14 cellular contexts compared by ENCODE assay signal in the genomic region with DNA sequence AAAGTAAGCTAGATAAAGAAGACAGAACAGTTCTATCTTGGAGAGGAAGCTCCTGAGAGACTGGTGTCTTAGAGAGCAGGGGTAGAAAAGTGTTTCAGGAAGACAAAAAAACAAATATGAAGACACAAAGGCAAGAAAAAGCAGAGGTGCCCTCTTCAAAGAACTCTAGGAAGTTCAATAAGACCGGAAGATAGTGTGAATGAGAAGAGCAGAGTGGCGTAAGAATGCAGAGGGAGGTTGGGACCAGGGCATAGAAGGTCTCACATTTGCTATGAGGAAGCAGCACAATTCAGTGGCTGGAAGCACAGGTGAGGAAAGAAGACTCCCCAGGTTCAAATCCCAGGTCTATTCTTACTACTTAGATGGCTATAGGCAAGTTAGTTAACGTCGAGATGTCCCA. TPM values are rescaled to one million over a fixed set of nuclear protein-coding genes. Genes with fewer than 3 reads are reported as not detected.
A peak's percentile ranks its signal among the peaks of the same experiment; 100 is the strongest.
DNase-seq lines count a peak whose midpoint lies in the region; ATAC-seq and TF ChIP-seq lines count a peak whose summit lies in the region.
"Had no signal": no experiment of that assay in that cellular context is flagged by ENCODE, and none has a peak within 500 bp of the region (broad histone marks: within the 10 kb centered on the region; RNA-seq: fewer than 3 reads in every experiment).

No MANE protein-coding gene starts in this region.

- TF ChIP-seq CTCF in WTC11 (IDR thresholded peaks at IDR 0.05) (no peak), mesothelial cell of epicardium (IDR thresholded peaks at IDR 0.05; ENCODE audit: unreplicated experiment) (no peak), testis (IDR thresholded peaks at IDR 0.05) (no peak), ascending aorta (IDR thresholded peaks at IDR 0.05) (no peak)

- no peak for ATAC-seq in activated naive CD4-positive, alpha-beta T cell treated with anti-CD3 and anti-CD28 coated beads, Interleukin-2, amount 50 U/mL, for 72 hours
- ATAC-seq in WTC11: no peak

- H3K27me3 Mint-ChIP-seq in activated naive CD4-positive, alpha-beta T cell treated with anti-CD3 and anti-CD28 coated beads for 36 hours (ENCODE audit: low read depth): no peaks in the 10 kb centered on the region
- H3K27me3 Mint-ChIP-seq in WTC11 (ENCODE audit: low read depth) (no peaks in the 10 kb centered on the region), mesothelial cell of epicardium (ENCODE audit: low read depth) (no peaks in the 10 kb centered on the region)

- H3K27ac Mint-ChIP-seq in activated naive CD4-positive, alpha-beta T cell treated with anti-CD3 and anti-CD28 coated beads, Interleukin-2, amount 50 U/mL, for 72 hours: peak overlapping the region; percentile 31 to 65
- no peak overlapping the region for H3K27ac Mint-ChIP-seq in activated naive CD4-positive, alpha-beta T cell treated with anti-CD3 and anti-CD28 coated beads for 36 hours
- H3K27ac Mint-ChIP-seq in WTC11 (peak overlapping the region; percentile 66), mesothelial cell of epicardium (peak overlapping the region; percentile 93)

- WGBS in testis, 2 donors: 86 to 94% methylated on average over 4 of the region's 4 CpGs

- DNase-seq in activated naive CD4-positive, alpha-beta T cell treated with anti-CD3 and anti-CD28 coated beads, Interleukin-2, amount 50 U/mL, for 72 hours (ENCODE audit: low spot score in 2 of 2): no peak
- DNase-seq in activated naive CD4-positive, alpha-beta T cell treated with anti-CD3 and anti-CD28 coated beads for 36 hours: no peak
- DNase-seq in WTC11 (ENCODE audit: low spot score) (no peak), mesothelial cell of epicardium (ENCODE audit: low spot score in 2 of 2, unreplicated experiment in 2 of 2) (no peak), testis (no peak), ascending aorta (ENCODE audit: low spot score in 2 of 2) (no peak)
- DNase-seq in activated CD8-positive, alpha-beta memory T cell treated with anti-CD3 and anti-CD28 coated beads for 24 hours: no peak
- no peak for DNase-seq in NK-92 treated with Interleukin-12 subunit alpha and Interleukin-12 subunit beta, amount 100 ng/mL, for 24 hours (lab: John Stamatoyannopoulos, UW)
- DNase-seq: DMS79 treated with DMSO at 0.1 percent for 48 hours; effector CD4-positive, alpha-beta T cell; MV-4-11; NCI-H2171 treated with DMSO at 0.1 percent for 48 hours; SHP77 treated with DMSO at 0.1 percent for 48 hours had no signal

- H3K9me3 Mint-ChIP-seq in activated naive CD4-positive, alpha-beta T cell treated with anti-CD3 and anti-CD28 coated beads, Interleukin-2, amount 50 U/mL, for 72 hours: no peaks in the 10 kb centered on the region
- no peaks in the 10 kb centered on the region for H3K9me3 Mint-ChIP-seq in activated naive CD4-positive, alpha-beta T cell treated with anti-CD3 and anti-CD28 coated beads for 36 hours
- no peaks in the 10 kb centered on the region for H3K9me3 Mint-ChIP-seq in WTC11
- no peaks in the 10 kb centered on the region for H3K9me3 Mint-ChIP-seq in mesothelial cell of epicardium

- H3K4me1 ChIP-seq in testis (peaks cover 61% of the 10 kb centered on the region), ascending aorta (peaks cover 4 to 38% of the 10 kb centered on the region in 2 donors)

- H3K36me3 ChIP-seq in testis (ENCODE audit: low read depth, missing control alignments) (no peaks in the 10 kb centered on the region), ascending aorta (peaks cover 0 to 6% of the 10 kb centered on the region in 2 donors)

- H3K27ac ChIP-seq in testis: peak overlapping the region; percentile 51 to 83
- peak overlapping the region in 1 of 2 donors; percentile 9 for H3K27ac ChIP-seq in ascending aorta

- POLR2A ChIA-PET in WTC11 (lab: Charles Lee): no interaction called here

- H3K27me3 ChIP-seq in testis (no peaks in the 10 kb centered on the region), ascending aorta (no peaks in the 10 kb centered on the region)

- CTCF ChIA-PET in activated naive CD4-positive, alpha-beta T cell treated with anti-CD3 and anti-CD28 coated beads for 36 hours (lab: Charles Lee): no interaction called here
- CTCF ChIA-PET in WTC11 (lab: Charles Lee): interaction anchor here (1.5 kb wide), 1 partner anchor 313 kb away, joined by 6 read pairs; no protein-coding TSS in a partner anchor

- peaks cover 89% of the 10 kb centered on the region for H3K4me1 Mint-ChIP-seq in activated naive CD4-positive, alpha-beta T cell treated with anti-CD3 and anti-CD28 coated beads for 36 hours (ENCODE audit: low read depth)
- H3K4me1 Mint-ChIP-seq in WTC11 (peaks cover 46% of the 10 kb centered on the region), mesothelial cell of epicardium (peaks cover 69% of the 10 kb centered on the region)

- peaks cover 8 to 41% of the 10 kb centered on the region in 2 donors for H3K36me3 Mint-ChIP-seq in activated naive CD4-positive, alpha-beta T cell treated with anti-CD3 and anti-CD28 coated beads, Interleukin-2, amount 50 U/mL, for 72 hours
- H3K36me3 Mint-ChIP-seq in activated naive CD4-positive, alpha-beta T cell treated with anti-CD3 and anti-CD28 coated beads for 36 hours (ENCODE audit: low read depth): peaks cover 25% of the 10 kb centered on the region
- H3K36me3 Mint-ChIP-seq in WTC11 (peaks cover 26% of the 10 kb centered on the region), mesothelial cell of epicardium (peaks cover 13% of the 10 kb centered on the region)

- no peaks in the 10 kb centered on the region for H3K9me3 ChIP-seq in testis
- no peaks in the 10 kb centered on the region for H3K9me3 ChIP-seq in ascending aorta

- intact Hi-C loops in activated naive CD4-positive, alpha-beta T cell treated with anti-CD3 and anti-CD28 coated beads for 36 hours (cut with micrococcal nuclease): no loop called here
- intact Hi-C loops in testis (cut with DNase I; ENCODE audit: low total_unique reads) (no loop called here), ascending aorta (cut with DNase I) (no loop called here)

- no peak for TF ChIP-seq POLR2A in testis (IDR thresholded peaks at IDR 0.05)

- H3K4me3 ChIP-seq in testis (no peak overlapping the region), ascending aorta (no peak overlapping the region)
- H3K4me3 ChIP-seq: lung had no signal

- H3K4me3 Mint-ChIP-seq in activated naive CD4-positive, alpha-beta T cell treated with anti-CD3 and anti-CD28 coated beads for 36 hours: no peak overlapping the region
- no peak overlapping the region for H3K4me3 Mint-ChIP-seq in WTC11
- no peak overlapping the region for H3K4me3 Mint-ChIP-seq in mesothelial cell of epicardium

TF ChIP-seq in WTC11, 78 proteins besides CTCF, POLR2A, EP300 and RAD21 (continues in another document):
- TF ChIP-seq NFATC4 (CRISPR knock-in tag; IDR thresholded peaks at IDR 0.05) (no peak), ZNF396 (CRISPR knock-in tag; IDR thresholded peaks at IDR 0.05; ENCODE audit: borderline replicate concordance) (no peak), KAT7 (CRISPR knock-in tag; IDR thresholded peaks at IDR 0.05; ENCODE audit: borderline replicate concordance) (no peak), SMAD4 (CRISPR knock-in tag; IDR thresholded peaks at IDR 0.05) (no peak), ETV6 (CRISPR knock-in tag; IDR thresholded peaks at IDR 0.05) (no peak), ELF4 (CRISPR knock-in tag; IDR thresholded peaks at IDR 0.05; ENCODE audit: low read depth) (no peak), GRHL2 (CRISPR knock-in tag; IDR thresholded peaks at IDR 0.05; ENCODE audit: insufficient replicate concordance, severe bottlenecking) (no peak)
- TF ChIP-seq, protein P1, sequence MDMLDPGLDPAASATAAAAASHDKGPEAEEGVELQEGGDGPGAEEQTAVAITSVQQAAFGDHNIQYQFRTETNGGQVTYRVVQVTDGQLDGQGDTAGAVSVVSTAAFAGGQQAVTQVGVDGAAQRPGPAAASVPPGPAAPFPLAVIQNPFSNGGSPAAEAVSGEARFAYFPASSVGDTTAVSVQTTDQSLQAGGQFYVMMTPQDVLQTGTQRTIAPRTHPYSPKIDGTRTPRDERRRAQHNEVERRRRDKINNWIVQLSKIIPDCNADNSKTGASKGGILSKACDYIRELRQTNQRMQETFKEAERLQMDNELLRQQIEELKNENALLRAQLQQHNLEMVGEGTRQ (CRISPR knock-in tag; IDR thresholded peaks at IDR 0.05): no peak
- TF ChIP-seq, protein P2, sequence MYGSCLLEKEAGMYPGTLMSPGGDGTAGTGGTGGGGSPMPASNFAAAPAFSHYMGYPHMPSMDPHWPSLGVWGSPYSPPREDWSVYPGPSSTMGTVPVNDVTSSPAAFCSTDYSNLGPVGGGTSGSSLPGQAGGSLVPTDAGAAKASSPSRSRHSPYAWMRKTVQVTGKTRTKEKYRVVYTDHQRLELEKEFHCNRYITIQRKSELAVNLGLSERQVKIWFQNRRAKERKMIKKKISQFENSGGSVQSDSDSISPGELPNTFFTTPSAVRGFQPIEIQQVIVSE (CRISPR knock-in tag; IDR thresholded peaks at IDR 0.05; ENCODE audit: borderline replicate concordance): no peak

RNA-seq across cellular contexts. Expression of a gene that starts 22.6 kb away (rescaled TPM):
- 10 to 100 TPM; 15.7 to 23.5 TPM for total RNA-seq in activated naive CD4-positive, alpha-beta T cell treated with anti-CD3 and anti-CD28 coated beads, Interleukin-2, amount 50 U/mL, for 72 hours
- 10 to 100 TPM; 19.9 TPM for total RNA-seq in activated naive CD4-positive, alpha-beta T cell treated with anti-CD3 and anti-CD28 coated beads for 36 hours
- total RNA-seq in WTC11 (2021) (40.8 to 47.2 TPM (median 43.2 TPM) in 3 replicates), mesothelial cell of epicardium (73.0 to 77.9 TPM (median 74.6 TPM) in 3 replicates), testis (10 to 100 TPM; 63.6 to 67.6 TPM), ascending aorta (49.7 TPM)
- 44.9 TPM for polyA plus RNA-seq in testis (ENCODE audit: insufficient read depth, low read depth, low replicate concordance)
